Comparison of ENCODE assay signal across 21 cellular contexts in the genomic region with DNA sequence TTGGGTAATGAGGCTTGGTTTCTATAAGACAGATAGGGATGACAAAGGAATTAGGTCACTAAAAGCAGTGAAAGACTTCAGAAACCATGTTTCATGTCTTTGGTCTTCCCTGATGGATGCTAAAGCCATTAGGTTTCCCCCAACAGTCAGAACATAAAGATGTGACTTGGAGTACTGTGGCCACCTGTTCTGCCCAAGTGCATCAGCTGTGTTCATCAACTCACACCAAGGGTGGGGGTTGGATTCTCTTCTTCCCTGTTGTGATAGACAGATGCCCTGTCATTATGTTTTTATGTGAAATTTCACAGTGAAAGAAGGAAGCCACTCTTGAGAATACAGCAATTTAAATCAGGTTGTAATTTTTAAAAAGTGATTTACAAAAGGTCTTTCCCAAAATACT.
"Had no signal": no experiment of that assay in that cellular context is flagged by ENCODE, and none has a peak within 500 bp of the region (broad histone marks: within the 10 kb centered on the region; RNA-seq: fewer than 3 reads in every experiment).

No MANE protein-coding gene starts in this region.

- DNase-seq: activated CD4-positive, alpha-beta memory T cell treated with anti-CD3 and anti-CD28 coated beads, Interleukin-2, amount 10 ng/mL, durations not matched to agents 7 days and 5 days; activated CD4-positive, alpha-beta T cell treated with anti-CD3 and anti-CD28 coated beads, Interleukin-2, amount 10 ng/mL, durations not matched to agents 24 days and 14 days; activated CD4-positive, CD25-positive, alpha-beta regulatory T cell treated with anti-CD3 and anti-CD28 coated beads, Interleukin-2, amount 50 U/mL, for 72 hours; activated CD8-positive, alpha-beta memory T cell treated with anti-CD3 and anti-CD28 coated beads, Interleukin-2, amount 50 U/mL, for 48 hours; activated gamma-delta T cell treated with Interleukin-2 at 50 U/mL for 16 hours; activated naive CD4-positive, alpha-beta T cell treated with anti-CD3 and anti-CD28 coated beads, Interleukin-2, amount 50 U/mL, for 16 hours; activated T-cell treated with anti-CD3 and anti-CD28 coated beads, Interleukin-2, amount 50 U/mL, for 24 hours; amniotic stem cell; endodermal cell; foreskin fibroblast; heart left ventricle; hypothalamus; immature natural killer cell; kidney; left colon; mammary epithelial cell; posterior cingulate gyrus; right lobe of liver; stimulated activated CD4-positive, alpha-beta T cell treated with anti-CD3 and anti-CD28 coated beads, Interleukin-2, amount 100 ng/mL, for 48 hours; stimulated activated naive CD4-positive, alpha-beta T cell treated with Interleukin-2 at 50 U/mL for 16 hours; transverse colon had no signal

- H3K27ac ChIP-seq: heart left ventricle, right lobe of liver, transverse colon had no signal

- H3K4me1 ChIP-seq: right lobe of liver, transverse colon had no signal

- H3K4me3 ChIP-seq: heart left ventricle, right lobe of liver, transverse colon had no signal

- H3K36me3 ChIP-seq: heart left ventricle, right lobe of liver, transverse colon had no signal

- H3K9me3 ChIP-seq: right lobe of liver, transverse colon had no signal

- H3K27me3 ChIP-seq: heart left ventricle, right lobe of liver, transverse colon had no signal
